ENCODE assay signal across 24 cellular contexts in the genomic region with DNA sequence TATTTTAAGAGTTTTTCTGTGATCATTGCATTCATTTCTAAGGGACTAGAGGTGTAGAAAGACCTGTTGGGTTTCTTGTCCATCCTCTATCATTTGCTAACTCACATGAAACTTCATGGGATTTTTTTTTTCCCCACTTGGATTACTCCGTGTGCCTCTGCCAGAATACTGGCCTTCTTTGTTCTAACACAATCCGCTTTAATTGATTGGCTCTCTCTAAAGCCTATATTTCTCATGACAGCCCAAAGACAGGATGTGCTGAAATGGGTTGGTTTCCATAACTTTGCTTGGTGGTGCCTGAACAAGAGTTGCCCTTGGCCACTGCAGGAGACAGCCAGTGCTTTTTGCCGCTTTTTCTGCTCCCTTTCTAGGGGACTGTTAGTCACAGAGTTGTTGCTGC.
"Had no signal": no experiment of that assay in that cellular context is flagged by ENCODE, and none has a peak within 500 bp of the region (broad histone marks: within the 10 kb centered on the region; RNA-seq: fewer than 3 reads in every experiment).

No MANE protein-coding gene starts in this region.

- H3K4me1 Mint-ChIP-seq: activated T-helper 17 cell treated with anti-CD3 and anti-CD28 coated beads, Interleukin-2, amount 50 U/mL, for 72 hours had no signal

- H3K4me3 ChIP-seq: colonic mucosa, gastrocnemius medialis, right atrium auricular region, tibial nerve had no signal

- H3K27me3 ChIP-seq: colonic mucosa, gastrocnemius medialis, right atrium auricular region, tibial nerve had no signal

- H3K36me3 ChIP-seq: colonic mucosa, gastrocnemius medialis, right atrium auricular region, tibial nerve, WERI-Rb-1 had no signal

- FAIRE-seq: endometrium had no signal

- DNase-seq: activated CD4-positive, alpha-beta T cell treated with anti-CD3 and anti-CD28 coated beads for 48 hours; activated CD4-positive, alpha-beta T cell treated with anti-CD3 and anti-CD28 coated beads, Interleukin-2, amount 50 U/mL, for 48 hours; activated CD8-positive, alpha-beta memory T cell treated with anti-CD3 and anti-CD28 coated beads for 24 hours; activated T-cell treated with anti-CD3 and anti-CD28 coated beads, Interleukin-2, amount 50 U/mL, for 24 hours; colonic mucosa; effector CD8-positive, alpha-beta T cell; gastrocnemius medialis; glutamatergic neuron; islet precursor cell; left cardiac atrium; mammary epithelial cell; midbrain; naive thymus-derived CD4-positive, alpha-beta T cell; stimulated activated naive CD4-positive, alpha-beta T cell; SW 1271; T-helper 9 cell; WERI-Rb-1 had no signal

- H3K9me3 ChIP-seq: colonic mucosa, gastrocnemius medialis, right atrium auricular region, tibial nerve had no signal

- H3K4me3 Mint-ChIP-seq: activated T-cell treated with anti-CD3 and anti-CD28 coated beads, Interleukin-2, amount 50 U/mL, for 24 hours; activated T-helper 17 cell treated with anti-CD3 and anti-CD28 coated beads, Interleukin-2, amount 50 U/mL, for 72 hours; naive thymus-derived CD4-positive, alpha-beta T cell; T-helper 1 cell treated with Interleukin-12 subunit alpha and Interleukin-12 subunit beta and Interleukin-4 antibody, amounts not matched to agents 30 μg/mL and 1 μg/mL, for 36 hours had no signal

- H3K9me3 Mint-ChIP-seq: activated naive CD4-positive, alpha-beta T cell treated with anti-CD3 and anti-CD28 coated beads, Interleukin-2, amount 50 U/mL, for 72 hours; activated T-cell treated with anti-CD3 and anti-CD28 coated beads, Interleukin-2, amount 50 U/mL, for 24 hours; activated T-helper 17 cell treated with anti-CD3 and anti-CD28 coated beads, Interleukin-2, amount 50 U/mL, for 72 hours; T-helper 1 cell treated with Interleukin-12 subunit alpha and Interleukin-12 subunit beta and Interleukin-4 antibody, amounts not matched to agents 30 μg/mL and 1 μg/mL, for 36 hours had no signal

- H3K36me3 Mint-ChIP-seq: activated naive CD4-positive, alpha-beta T cell treated with anti-CD3 and anti-CD28 coated beads, Interleukin-2, amount 50 U/mL, for 72 hours had no signal

- H3K27ac Mint-ChIP-seq: activated naive CD4-positive, alpha-beta T cell treated with anti-CD3 and anti-CD28 coated beads, Interleukin-2, amount 50 U/mL, for 72 hours; activated T-cell treated with anti-CD3 and anti-CD28 coated beads, Interleukin-2, amount 50 U/mL, for 24 hours; activated T-helper 17 cell treated with anti-CD3 and anti-CD28 coated beads, Interleukin-2, amount 50 U/mL, for 72 hours; T-helper 1 cell treated with Interleukin-12 subunit alpha and Interleukin-12 subunit beta and Interleukin-4 antibody, amounts not matched to agents 30 μg/mL and 1 μg/mL, for 36 hours had no signal

- H3K27ac ChIP-seq: colonic mucosa, epithelial cell of prostate, gastrocnemius medialis, right atrium auricular region, tibial nerve, WERI-Rb-1 had no signal
